Comparison of ENCODE assay signal across 20 cellular contexts in genomic region chr4:31023109-31023508, GRCh38.
"Had no signal": no experiment of that assay in that cellular context is flagged by ENCODE, and none has a peak within 500 bp of the region (broad histone marks: within the 10 kb centered on the region; RNA-seq: fewer than 3 reads in every experiment).

No MANE protein-coding gene starts in this region.

- ATAC-seq: effector memory CD8-positive, alpha-beta T cell; naive thymus-derived CD4-positive, alpha-beta T cell; stimulated activated naive B cell treated with anti-CD40 and anti-IgM and Interleukin-4, amounts not matched to agents 10 μg/mL and 1 μg/mL and 100 μg/mL, for 72 hours; stimulated activated naive CD8-positive, alpha-beta T cell treated with anti-CD3 and anti-CD28 coated beads, Interleukin-15, amount 100 ng/mL, for 72 hours had no signal

- H3K4me1 ChIP-seq: foreskin keratinocyte, parathyroid adenoma, prostate gland had no signal

- H3K9me3 ChIP-seq: prostate gland, sigmoid colon, thoracic aorta, transverse colon had no signal

- H3K9ac ChIP-seq: parathyroid adenoma had no signal

- H3K79me2 ChIP-seq: parathyroid adenoma had no signal

- H3K4me3 ChIP-seq: prostate gland, sigmoid colon, skin epidermis, thoracic aorta had no signal

- H3K27me3 ChIP-seq: foreskin keratinocyte, sigmoid colon, transverse colon had no signal

- H2AFZ ChIP-seq: parathyroid adenoma had no signal

- H3K36me3 ChIP-seq: prostate gland, sigmoid colon, thoracic aorta, transverse colon had no signal

- DNase-seq: effector memory CD8-positive, alpha-beta T cell; erythroblast; foreskin keratinocyte; head of caudate nucleus; islet precursor cell; mammary epithelial cell; naive thymus-derived CD4-positive, alpha-beta T cell; nephron progenitor cell; retina; sigmoid colon; stimulated activated CD4-positive, alpha-beta T cell treated with anti-CD3 and anti-CD28 coated beads, Interleukin-2, amount 100 ng/mL, for 24 hours; stimulated activated CD4-positive, alpha-beta T cell treated with anti-CD3 and anti-CD28 coated beads, Interleukin-4, amount 100 ng/mL, for 4 hours; stimulated activated naive B cell treated with anti-CD40 and anti-IgM and Interleukin-4, amounts not matched to agents 10 μg/mL and 1 μg/mL and 100 μg/mL, for 72 hours; stimulated activated naive CD8-positive, alpha-beta T cell treated with anti-CD3 and anti-CD28 coated beads, Interleukin-15, amount 100 ng/mL, for 72 hours; substantia nigra; transverse colon had no signal

- H3K27ac ChIP-seq: foreskin keratinocyte, parathyroid adenoma, prostate gland, sigmoid colon, transverse colon had no signal
